Comparison of ENCODE assay signal across 7 cellular contexts in the genomic region with DNA sequence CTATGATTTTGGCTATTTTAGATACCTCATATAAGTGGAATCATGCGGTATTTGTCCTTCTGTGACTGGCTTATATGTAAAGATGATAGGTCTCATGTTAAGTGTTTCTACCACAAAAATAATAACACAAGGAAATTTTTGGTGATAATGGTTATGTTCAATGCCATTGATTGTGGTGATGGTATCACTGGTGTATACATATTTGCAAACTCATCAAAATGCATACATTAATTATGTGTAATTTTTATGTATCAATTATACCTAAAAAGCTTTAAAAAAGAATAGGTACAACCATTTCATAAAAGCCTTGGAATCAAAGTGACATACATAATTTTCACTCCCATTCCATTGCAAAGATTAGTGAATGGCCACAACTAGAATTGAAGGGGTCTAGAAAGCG.
"Had no signal": no experiment of that assay in that cellular context is flagged by ENCODE, and none has a peak within 500 bp of the region (broad histone marks: within the 10 kb centered on the region; RNA-seq: fewer than 3 reads in every experiment).

No MANE protein-coding gene starts in this region.

- H3K9me3 Mint-ChIP-seq: GM23338 had no signal

- ATAC-seq: GM23338 had no signal

- H3K27ac Mint-ChIP-seq: GM23338, H9 had no signal

- H3K4me3 Mint-ChIP-seq: GM23338, H9 had no signal

- DNase-seq: H9, HCEC 1CT, KBM-7 had no signal

- H3K4me3 ChIP-seq: GM23338 had no signal

- H3K27ac ChIP-seq: KMS-11 had no signal

- FAIRE-seq: H54, HTR-8/SVneo had no signal

- H2AFZ ChIP-seq: GM23338 had no signal

- H3K4me2 ChIP-seq: GM23338, KMS-11 had no signal

- H3K9ac ChIP-seq: KMS-11 had no signal
